8 cellular contexts compared by ENCODE assay signal in genomic region chr1:109397451-109398342, GRCh38. TPM values are rescaled to one million over a fixed set of nuclear protein-coding genes. Genes with fewer than 3 reads are reported as not detected.
A peak's percentile ranks its signal among the peaks of the same experiment; 100 is the strongest.
DNase-seq lines count a peak whose midpoint lies in the region; ATAC-seq and TF ChIP-seq lines count a peak whose summit lies in the region.

SORT1 (minus strand) TSS chr1:109397918; CDS start chr1:109397892, 26 bp downstream.

- peaks cover 2% of the 10 kb centered on the region for H3K36me3 Mint-ChIP-seq in IgD-negative memory B cell

- no peaks in the 10 kb centered on the region for H3K9me3 Mint-ChIP-seq in IgD-negative memory B cell

- H3K27ac Mint-ChIP-seq in IgD-negative memory B cell: peak within 1 kb of the TSS in 2 of 3 donors; percentile 59 to 64

- H3K4me3 ChIP-seq in esophagus (ENCODE audit: low read depth in 1 of 2, low read length in 2 of 2) (peak within 1 kb of the TSS; percentile 76 to 77), mucosa of descending colon (peak within 1 kb of the TSS; percentile 65)

- H3K4me3 Mint-ChIP-seq in IgD-negative memory B cell: peak within 1 kb of the TSS; percentile 78 to 96 (median 92)

- H3K4me1 Mint-ChIP-seq in IgD-negative memory B cell: peaks cover 5 to 18% (median 10%) of the 10 kb centered on the region in 3 donors

- intact Hi-C loops in mucosa of descending colon (cut with DNase I, micrococcal nuclease): loop anchor here in 1 of 2 donors (5.0 kb wide), 2 partner anchors 120 to 135 kb away; no protein-coding TSS in a partner anchor

- H3K36me3 ChIP-seq in esophagus (ENCODE audit: control insufficient read depth in 2 of 2, insufficient read depth in 2 of 2, low read length in 1 of 2): peaks cover 0 to 2% of the 10 kb centered on the region in 2 donors
- no peaks in the 10 kb centered on the region for H3K36me3 ChIP-seq in mucosa of descending colon (ENCODE audit: low read depth)

- ATAC-seq in GM21367 (IDR thresholded peaks at IDR 0.05; ENCODE audit: unreplicated experiment) (peak; percentile 80), mucosa of descending colon (peak; percentile 91)

- DNase-seq in CD1c-positive myeloid dendritic cell (ENCODE audit: extremely low spot score) (peak; percentile 69), OCI-M1 (lab: John Stamatoyannopoulos, UW) (peak; percentile 57), mucosa of descending colon (peak; percentile 78 to 87 (median 87))
- peak; percentile 75 to 78 for DNase-seq in activated T-cell treated with anti-CD3 and anti-CD28 coated beads, Interleukin-2, amount 50 U/mL, for 48 hours
- peak; percentile 13 to 28 for DNase-seq in stimulated activated CD8-positive, alpha-beta memory T cell treated with anti-CD3 and anti-CD28 coated beads, Interleukin-4, amount 100 ng/mL, for 1 hour (ENCODE audit: low read depth in 2 of 2, low spot score in 1 of 2)

- peaks cover 48% of the 10 kb centered on the region for H3K27me3 Mint-ChIP-seq in IgD-negative memory B cell

- H3K4me1 ChIP-seq in esophagus (ENCODE audit: control insufficient read depth in 2 of 2, insufficient read depth in 2 of 2, low read length in 1 of 2) (no peaks in the 10 kb centered on the region), mucosa of descending colon (ENCODE audit: low read depth) (peaks cover 34% of the 10 kb centered on the region)

- no peaks in the 10 kb centered on the region for H3K27me3 ChIP-seq in esophagus (ENCODE audit: control insufficient read depth in 1 of 2, insufficient read depth in 2 of 2, low read length in 2 of 2)

- 0 to 1% methylated on average over 74 to 121 of the region's 121 CpGs for WGBS in esophagus, 2 donors

- no peaks in the 10 kb centered on the region for H3K9me3 ChIP-seq in esophagus (ENCODE audit: control insufficient read depth in 2 of 2, insufficient read depth in 1 of 2, low read depth in 1 of 2, low read length in 1 of 2)
- H3K9me3 ChIP-seq in mucosa of descending colon: no peaks in the 10 kb centered on the region

- no peak for TF ChIP-seq CTCF in mucosa of descending colon (IDR thresholded peaks at IDR 0.05)

- peak within 1 kb of the TSS; percentile 72 to 88 for H3K27ac ChIP-seq in esophagus (ENCODE audit: low read depth in 2 of 2, low read length in 1 of 2)

RNA-seq across cellular contexts. Expression of gene SORT1, which starts in this region (rescaled TPM):
- 0.09 TPM for polyA plus RNA-seq in IgD-negative memory B cell
- polyA plus RNA-seq in esophagus: 10 to 100 TPM; 25.3 to 34.9 TPM
- total RNA-seq in mucosa of descending colon: 100 to 1,000 TPM in 2 of 3 donors, 10 to 100 TPM in 1; 89.8 to 109 (median 107) TPM

Comparison
In these comparisons a context has a peak if more than half of its experiments do, and no peak if none do; other contexts are left out.
1. Peak in every context shown above with its lines: DNase-seq, ATAC-seq, H3K4me3 ChIP-seq and H3K27ac ChIP-seq.
2. RNA of gene SORT1 (polyA plus RNA-seq): 25.3 to 34.9 TPM in esophagus; 0.09 TPM in IgD-negative memory B cell (single experiment); every median in the first group is over 10 times any median in the second.
3. DNase-seq: peak in every context shown above with its lines; median percentile 87 in mucosa of descending colon; 76 in activated T-cell treated with anti-CD3 and anti-CD28 coated beads, Interleukin-2, amount 50 U/mL, for 48 hours; 69 in CD1c-positive myeloid dendritic cell; 57 in OCI-M1; 20 in stimulated activated CD8-positive, alpha-beta memory T cell treated with anti-CD3 and anti-CD28 coated beads, Interleukin-4, amount 100 ng/mL, for 1 hour.